20 cellular contexts compared by ENCODE assay signal in genomic region chr6:157529654-157530039, GRCh38.
"Had no signal": no experiment of that assay in that cellular context is flagged by ENCODE, and none has a peak within 500 bp of the region (broad histone marks: within the 10 kb centered on the region; RNA-seq: fewer than 3 reads in every experiment).

No MANE protein-coding gene starts in this region.

- H3K9me3 ChIP-seq: body of pancreas, esophagus muscularis mucosa, left ventricle myocardium inferior, sigmoid colon, thoracic aorta had no signal

- H3K27ac ChIP-seq: body of pancreas, esophagus muscularis mucosa, left ventricle myocardium inferior, neural progenitor cell, sigmoid colon, thoracic aorta had no signal

- FAIRE-seq: colon, kidney, TTC549, urothelium cell line had no signal

- ATAC-seq: activated CD8-positive, alpha-beta T cell treated with anti-CD3 and anti-CD28 coated beads for 36 hours; activated naive CD4-positive, alpha-beta T cell treated with anti-CD3 and anti-CD28 coated beads, Interleukin-2, amount 50 U/mL, for 72 hours; activated T-cell treated with anti-CD3 and anti-CD28 coated beads, Interleukin-2, amount 50 U/mL, for 72 hours; body of pancreas; stimulated activated effector memory CD8-positive, alpha-beta T cell treated with anti-CD3 and anti-CD28 coated beads, Interleukin-12 subunit alpha, Interleukin-12 subunit beta, amount 100 ng/mL, for 72 hours had no signal

- H3K9ac ChIP-seq: neural progenitor cell had no signal

- H3K4me3 ChIP-seq: body of pancreas, esophagus muscularis mucosa, left ventricle myocardium inferior, neural progenitor cell, sigmoid colon, thoracic aorta had no signal

- H3K27me3 ChIP-seq: body of pancreas, esophagus muscularis mucosa, neural progenitor cell, sigmoid colon had no signal

- H2AFZ ChIP-seq: neural progenitor cell had no signal

- H3K4me2 ChIP-seq: neural progenitor cell had no signal

- DNase-seq: activated B cell treated with CpG ODN at 0.5 μM for 24 hours; activated CD4-positive, alpha-beta T cell treated with anti-CD3 and anti-CD28 coated beads for 48 hours; activated CD8-positive, alpha-beta memory T cell treated with anti-CD3 and anti-CD28 coated beads, Interleukin-2, amount 50 U/mL, for 48 hours; activated CD8-positive, alpha-beta T cell treated with anti-CD3 and anti-CD28 coated beads for 36 hours; activated gamma-delta T cell; activated T-cell treated with anti-CD3 and anti-CD28 coated beads, Interleukin-2, amount 50 U/mL, for 72 hours; caudate nucleus; hippocampal formation; kidney; left ventricle myocardium inferior; sigmoid colon had no signal

- H3K36me3 ChIP-seq: esophagus muscularis mucosa, left ventricle myocardium inferior, neural progenitor cell, sigmoid colon, thoracic aorta had no signal
